ENCODE assay signal across 23 cellular contexts in the genomic region with DNA sequence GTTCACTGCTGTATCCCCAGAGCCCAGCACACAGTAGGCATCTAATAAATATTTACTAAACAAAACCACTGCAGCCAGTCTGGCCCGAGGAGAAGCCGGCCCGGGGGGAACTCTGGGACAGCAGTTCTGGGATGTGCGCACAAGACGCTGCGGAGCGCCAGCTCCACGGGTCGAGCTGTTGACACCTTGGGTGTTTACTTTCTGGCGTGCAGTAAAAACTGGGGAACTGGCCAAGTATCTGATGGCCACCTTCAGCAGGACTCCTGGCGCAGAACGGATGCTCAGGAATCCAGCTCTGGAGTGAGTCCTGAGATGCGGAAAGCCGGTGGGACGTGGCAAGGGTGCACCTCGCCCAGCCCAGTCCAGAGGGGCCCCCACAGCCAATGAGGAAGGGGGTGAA.
DNase-seq lines count a peak whose midpoint lies in the region; ATAC-seq, FAIRE-seq and TF ChIP-seq lines count a peak whose summit lies in the region.
"Had no signal": no experiment of that assay in that cellular context is flagged by ENCODE, and none has a peak within 500 bp of the region (broad histone marks: within the 10 kb centered on the region; RNA-seq: fewer than 3 reads in every experiment).

No MANE protein-coding gene starts in this region.

- ATAC-seq in heart left ventricle (no peak), Right ventricle myocardium inferior (no peak), right lobe of liver (no peak), HG03378 (IDR thresholded peaks at IDR 0.05; ENCODE audit: unreplicated experiment) (no peak)
- ATAC-seq: stimulated activated memory B cell treated with anti-CD40 and anti-IgM and Interleukin-4, amounts not matched to agents 10 μg/mL and 1 μg/mL and 100 μg/mL, for 72 hours had no signal

- no peaks in the 10 kb centered on the region for H3K36me3 Mint-ChIP-seq in brain
- no peaks in the 10 kb centered on the region for H3K36me3 Mint-ChIP-seq in mesothelial cell of epicardium
- H3K36me3 Mint-ChIP-seq in type B pancreatic cell: peaks cover 5% of the 10 kb centered on the region

- no peak for FAIRE-seq in GM12891 (lab: Jason Lieb, UNC)
- FAIRE-seq: A549, keratinocyte had no signal

- H3K36me3 ChIP-seq in heart left ventricle (peaks cover 0 to 4% (median 0%) of the 10 kb centered on the region in 9 donors), right lobe of liver (no peaks in the 10 kb centered on the region)
- H3K36me3 ChIP-seq: adrenal gland had no signal

- H3K4me1 ChIP-seq in heart left ventricle: peaks cover 22 to 94% (median 75%) of the 10 kb centered on the region in 12 donors
- H3K4me1 ChIP-seq in right lobe of liver: peaks cover 0 to 22% (median 8%) of the 10 kb centered on the region in 4 donors

- no peaks in the 10 kb centered on the region for H3K27me3 ChIP-seq in heart left ventricle
- no peaks in the 10 kb centered on the region for H3K27me3 ChIP-seq in right lobe of liver
- H3K27me3 ChIP-seq: adrenal gland, spleen had no signal

- H3K4me3 Mint-ChIP-seq in brain (peak overlapping the region in 1 of 5 experiments; percentile 43), mesothelial cell of epicardium (no peak overlapping the region), type B pancreatic cell (no peak overlapping the region)
- H3K4me3 Mint-ChIP-seq: activated B cell treated with CpG ODN at 0.5 μM for 24 hours; CD4-positive, alpha-beta T cell; stimulated activated memory B cell treated with anti-CD40 and anti-IgM and Interleukin-4, amounts not matched to agents 10 μg/mL and 1 μg/mL and 100 μg/mL, for 72 hours had no signal

- intact Hi-C loops in heart left ventricle (cut with DNase I) (loop anchor here in 1 of 10 donors (5.0 kb wide), 1 partner anchor 255 kb away; no protein-coding TSS in a partner anchor), Right ventricle myocardium inferior (cut with DNase I) (no loop called here), right lobe of liver (cut with DNase I) (no loop called here)

- WGBS in heart left ventricle, 4 donors: 39 to 63% (median 49%) methylated on average over 15 to 16 of the region's 16 CpGs
- 49% methylated on average over 8 of the region's 16 CpGs for WGBS in right lobe of liver (ENCODE audit: insufficient coverage, low coverage, low lambda C conversion rate, missing lambda C conversion rate)

- TF ChIP-seq CTCF in heart left ventricle (IDR thresholded peaks at IDR 0.05) (no peak), brain (conservative IDR thresholded peaks at IDR 0.05) (no peak), mesothelial cell of epicardium (IDR thresholded peaks at IDR 0.05; ENCODE audit: unreplicated experiment) (no peak), type B pancreatic cell (conservative IDR thresholded peaks at IDR 0.05) (no peak), right lobe of liver (IDR thresholded peaks at IDR 0.05) (no peak)

- peak overlapping the region; percentile 63 to 91 (median 89) for H3K27ac Mint-ChIP-seq in brain
- peak overlapping the region; percentile 97 for H3K27ac Mint-ChIP-seq in mesothelial cell of epicardium
- peak overlapping the region; percentile 81 for H3K27ac Mint-ChIP-seq in type B pancreatic cell
- H3K27ac Mint-ChIP-seq: activated B cell treated with CpG ODN at 0.5 μM for 24 hours; activated T-helper 2 cell treated with anti-CD3 and anti-CD28 coated beads, Interferon-gamma antibody, Interleukin-2, Interleukin-4, amounts not matched to agents 10 μg/mL and 5 μg/mL and 100 μg/mL, durations not matched to agents 14 hours and 24 hours and 36 hours; CD4-positive, alpha-beta T cell; stimulated activated memory B cell treated with anti-CD40 and anti-IgM and Interleukin-4, amounts not matched to agents 10 μg/mL and 1 μg/mL and 100 μg/mL, for 72 hours had no signal

- H3K4me3 ChIP-seq in heart left ventricle (no peak overlapping the region), right lobe of liver (no peak overlapping the region)
- H3K4me3 ChIP-seq: A549, adrenal gland, spleen had no signal

- H3K27ac ChIP-seq in heart left ventricle (peak overlapping the region in 7 of 12 donors; percentile 13 to 67 (median 25)), right lobe of liver (no peak overlapping the region)
- H3K27ac ChIP-seq: epithelial cell of prostate, spleen had no signal

- peaks cover 4% of the 10 kb centered on the region for H3K27me3 Mint-ChIP-seq in brain
- no peaks in the 10 kb centered on the region for H3K27me3 Mint-ChIP-seq in mesothelial cell of epicardium (ENCODE audit: low read depth)
- H3K27me3 Mint-ChIP-seq in type B pancreatic cell: no peaks in the 10 kb centered on the region
- H3K27me3 Mint-ChIP-seq: activated B cell treated with CpG ODN at 0.5 μM for 24 hours; CD4-positive, alpha-beta T cell; stimulated activated memory B cell treated with anti-CD40 and anti-IgM and Interleukin-4, amounts not matched to agents 10 μg/mL and 1 μg/mL and 100 μg/mL, for 72 hours had no signal

- H3K9me3 ChIP-seq in heart left ventricle: no peaks in the 10 kb centered on the region
- no peaks in the 10 kb centered on the region for H3K9me3 ChIP-seq in right lobe of liver
- H3K9me3 ChIP-seq: A549, adrenal gland, spleen had no signal

- H3K4me1 Mint-ChIP-seq in brain (peaks cover 93% of the 10 kb centered on the region), mesothelial cell of epicardium (peaks cover 75% of the 10 kb centered on the region), type B pancreatic cell (ENCODE audit: unreplicated experiment) (peaks cover 71% of the 10 kb centered on the region)

- peak in 1 of 5 donors; percentile 49 for DNase-seq in heart left ventricle
- DNase-seq in Right ventricle myocardium inferior (ENCODE audit: missing footprints): no peak
- DNase-seq in mesothelial cell of epicardium (ENCODE audit: low spot score in 2 of 2, unreplicated experiment in 2 of 2): no peak
- DNase-seq in type B pancreatic cell (ENCODE audit: extremely low spot score, unreplicated experiment): no peak
- no peak for DNase-seq in GM12891 (ENCODE audit: insufficient read length, low spot score)
- DNase-seq in right lobe of liver: no peak
- DNase-seq: activated B cell treated with CpG ODN at 0.5 μM for 24 hours; activated CD8-positive, alpha-beta memory T cell treated with anti-CD3 and anti-CD28 coated beads for 24 hours; adrenal gland; CD4-positive, alpha-beta T cell; cortex of kidney; KG1; NCI-H1092; NCI-H2107; NCI-H748 treated with DMSO at 0.1 percent for 48 hours; spleen had no signal

- no peaks in the 10 kb centered on the region for H3K9me3 Mint-ChIP-seq in brain
- no peaks in the 10 kb centered on the region for H3K9me3 Mint-ChIP-seq in mesothelial cell of epicardium
- no peaks in the 10 kb centered on the region for H3K9me3 Mint-ChIP-seq in type B pancreatic cell
- H3K9me3 Mint-ChIP-seq: activated B cell treated with CpG ODN at 0.5 μM for 24 hours; activated T-helper 2 cell treated with anti-CD3 and anti-CD28 coated beads, Interferon-gamma antibody, Interleukin-2, Interleukin-4, amounts not matched to agents 10 μg/mL and 5 μg/mL and 100 μg/mL, durations not matched to agents 14 hours and 24 hours and 36 hours; CD4-positive, alpha-beta T cell had no signal

- TF ChIP-seq POLR2A in heart left ventricle (IDR thresholded peaks at IDR 0.05) (no peak), GM12891 (IDR thresholded peaks at IDR 0.05; ENCODE audit: low read depth, low read length) (no peak), right lobe of liver (IDR thresholded peaks at IDR 0.05) (no peak)

TF ChIP-seq in GM12891, 5 proteins besides CTCF, POLR2A, EP300 and RAD21:
- TF ChIP-seq POLR2AphosphoS5 (IDR thresholded peaks at IDR 0.05; ENCODE audit: low read depth, low read length) (no peak), TAF1 (IDR thresholded peaks at IDR 0.05; ENCODE audit: low read depth, low read length) (no peak), PAX5 (IDR thresholded peaks at IDR 0.05; ENCODE audit: insufficient read depth, low read length, severe bottlenecking) (no peak), POU2F2 (IDR thresholded peaks at IDR 0.05; ENCODE audit: low read depth, low read length) (no peak), SPI1 (IDR thresholded peaks at IDR 0.05; ENCODE audit: low read depth, low read length) (no peak)

Comparison
In these comparisons a context has a peak if more than half of its experiments do, and no peak if none do; other contexts are left out.
1. H3K27ac ChIP-seq: peak in heart left ventricle (7 of 12); none in right lobe of liver (0 of 3).
2. Peak in every context shown above with its lines, with median percentiles within 50 percentile points of each other: H3K27ac Mint-ChIP-seq.